Comparison of ENCODE assay signal across 8 cellular contexts in genomic region chr3:184261270-184262165, GRCh38. TPM values are rescaled to one million over a fixed set of nuclear protein-coding genes. Genes with fewer than 3 reads are reported as not detected.
DNase-seq lines count a peak whose midpoint lies in the region; ATAC-seq and TF ChIP-seq lines count a peak whose summit lies in the region.

Gene CAMK2N2 (minus strand): TSS chr3:184261553. CDS start chr3:184261285, 268 bp downstream.

- no peak for TF ChIP-seq POLR2A in gastrocnemius medialis (IDR thresholded peaks at IDR 0.05)

- H3K4me1 ChIP-seq in iPS-18a (ENCODE audit: control insufficient read depth, low read depth, low read length) (no peaks in the 10 kb centered on the region), gastrocnemius medialis (peaks cover 10 to 14% of the 10 kb centered on the region in 2 donors)

- H3K9me3 ChIP-seq in iPS-18a (ENCODE audit: control insufficient read depth, low read depth, low read length) (no peaks in the 10 kb centered on the region), gastrocnemius medialis (no peaks in the 10 kb centered on the region)

- H3K36me3 ChIP-seq in BJ (ENCODE audit: control insufficient read depth, insufficient read depth, low read length): no peaks in the 10 kb centered on the region
- no peaks in the 10 kb centered on the region for H3K36me3 ChIP-seq in H7 (replicated peaks; ENCODE audit: control insufficient read depth, insufficient read depth, low read length)
- H3K36me3 ChIP-seq in brain microvascular endothelial cell (replicated peaks): no peaks in the 10 kb centered on the region
- H3K36me3 ChIP-seq in iPS-18a (ENCODE audit: control insufficient read depth, low read depth, low read length): no peaks in the 10 kb centered on the region
- peaks cover 0 to 7% of the 10 kb centered on the region in 2 donors for H3K36me3 ChIP-seq in gastrocnemius medialis

- H3K4me3 ChIP-seq in BJ (ENCODE audit: low read depth, low read length) (peak within 1 kb of the TSS; percentile 51), H7 (ENCODE audit: insufficient read depth, low read depth, low read length) (peak within 1 kb of the TSS; percentile 74), brain microvascular endothelial cell (ENCODE audit: low read depth, low read length) (peak within 1 kb of the TSS; percentile 59), iPS-18a (ENCODE audit: low read length) (peak within 1 kb of the TSS; percentile 66), gastrocnemius medialis (peak within 1 kb of the TSS; percentile 41 to 54 (median 45))

- intact Hi-C loops in gastrocnemius medialis (cut with DNase I; ENCODE audit: low total_unique reads): no loop called here

- no peak for ATAC-seq in gastrocnemius medialis

- CTCF ChIA-PET in BJ (lab: Yijun Ruan, JAX): interaction anchor here (1.1 to 1.5 kb wide), 3 partner anchors 10 to 34 kb away, joined by 3 to 5 read pairs (median 4); no protein-coding TSS in a partner anchor

- in situ Hi-C loops in brain microvascular endothelial cell (cut with HindIII; ENCODE audit: low pct_ligation_motif_present, low sequenced_read_pairs): no loop called here
- in situ Hi-C loops in gastrocnemius medialis (cut with MboI; ENCODE audit: low sequenced_read_pairs in 4 of 4): loop anchor here in 1 of 4 donors (25.0 kb wide), 1 partner anchor 374 kb away; the partner anchor contains the start of gene PARL

- peaks cover 11% of the 10 kb centered on the region for H3K27me3 ChIP-seq in BJ (ENCODE audit: control insufficient read depth, insufficient read depth, low read length)
- H3K27me3 ChIP-seq in H7 (ENCODE audit: control insufficient read depth, insufficient read depth, low read length): peaks cover 56% of the 10 kb centered on the region
- peaks cover 1% of the 10 kb centered on the region for H3K27me3 ChIP-seq in brain microvascular endothelial cell (replicated peaks)
- peaks cover 62% of the 10 kb centered on the region for H3K27me3 ChIP-seq in iPS-18a (ENCODE audit: control insufficient read depth, insufficient read depth, low read length)
- peaks cover 36 to 70% (median 51%) of the 10 kb centered on the region in 3 donors for H3K27me3 ChIP-seq in gastrocnemius medialis

- H3K9ac ChIP-seq in iPS-18a (ENCODE audit: low read length): peak within 1 kb of the TSS; percentile 36

- H3K27ac ChIP-seq in brain microvascular endothelial cell: no peak within 1 kb of the TSS
- no peak within 1 kb of the TSS for H3K27ac ChIP-seq in iPS-18a (ENCODE audit: low read length)
- H3K27ac ChIP-seq in gastrocnemius medialis: no peak within 1 kb of the TSS

- POLR2A ChIA-PET in BJ (lab: Charles Lee): interaction anchor here (0.5 kb wide), 1 partner anchor 242 kb away, joined by 5 read pairs; no protein-coding TSS in a partner anchor

- no peak for TF ChIP-seq CTCF in BJ (IDR thresholded peaks at IDR 0.05; ENCODE audit: insufficient read depth, low read depth, low read length)
- no peak for TF ChIP-seq CTCF in brain microvascular endothelial cell (IDR thresholded peaks at IDR 0.05; ENCODE audit: low read depth, low read length, missing control alignments)
- no peak for TF ChIP-seq CTCF in gastrocnemius medialis (IDR thresholded peaks at IDR 0.05 in 4 of 5, conservative IDR thresholded peaks at IDR 0.05 in 1 of 5)

- DNase-seq in BJ (ENCODE audit: low read depth) (no peak), H7 (peak; percentile 98), NCI-H2029 treated with DMSO at 0.1 percent for 48 hours (lab: John Stamatoyannopoulos, UW) (peak; percentile 75), T-helper 9 cell (peak; percentile 56), brain microvascular endothelial cell (peak; percentile 31), gastrocnemius medialis (no peak), dedifferentiated amniotic fluid mesenchymal stem cell (ENCODE audit: extremely low spot score) (no peak)

RNA-seq across cellular contexts. Expression of gene CAMK2N2, which starts in this region (rescaled TPM):
- 0.17 and 0.28 TPM in 2 replicates for polyA plus RNA-seq in BJ (2011; rRNA removed)
- polyA minus RNA-seq in BJ (2011; rRNA and poly(A)+ RNA removed): 0.24 and 0.41 TPM in 2 replicates
- 1.5 and 1.6 TPM in 2 replicates for total RNA-seq in H7 (2014; rRNA removed; shearing (Covaris generic))
- not detected for total RNA-seq in gastrocnemius medialis

Comparison
In these comparisons a context has a peak if more than half of its experiments do, and no peak if none do; other contexts are left out.
1. DNase-seq: peak in H7 (single experiment), NCI-H2029 treated with DMSO at 0.1 percent for 48 hours (single experiment), T-helper 9 cell (single experiment) and brain microvascular endothelial cell (single experiment); none in BJ (single experiment), gastrocnemius medialis (0 of 2) and dedifferentiated amniotic fluid mesenchymal stem cell (single experiment).
2. Peak in every context shown above with its lines, with median percentiles within 50 percentile points of each other: H3K4me3 ChIP-seq.